Comparison of ENCODE assay signal across 26 cellular contexts in genomic region chr3:56205406-56205805, GRCh38.
"Had no signal": no experiment of that assay in that cellular context is flagged by ENCODE, and none has a peak within 500 bp of the region (broad histone marks: within the 10 kb centered on the region; RNA-seq: fewer than 3 reads in every experiment).

No MANE protein-coding gene starts in this region.

- DNase-seq: activated B cell treated with CpG ODN at 0.5 μM for 24 hours; activated CD4-positive, alpha-beta T cell treated with anti-CD3 and anti-CD28 coated beads, Interleukin-2, amount 50 U/mL, for 1 hour; activated CD8-positive, alpha-beta T cell treated with anti-CD3 and anti-CD28 coated beads for 36 hours; activated gamma-delta T cell treated with Interleukin-2 at 50 U/mL for 16 hours; activated naive CD8-positive, alpha-beta T cell treated with anti-CD3 and anti-CD28 coated beads, Interleukin-2, amount 50 U/mL, for 24 hours; activated T-cell treated with anti-CD3 and anti-CD28 coated beads, Interleukin-2, amount 50 U/mL, for 4 hours; amygdala; effector CD8-positive, alpha-beta T cell; esophagus squamous epithelium; foreskin melanocyte; islet precursor cell; left ventricle myocardium superior; mucosa of descending colon; nephron progenitor cell; ovary; sigmoid colon; stimulated activated CD4-positive, alpha-beta T cell treated with anti-CD3 and anti-CD28 coated beads, Interleukin-15, amount 100 ng/mL, for 24 hours; stimulated activated CD4-positive, alpha-beta T cell treated with anti-CD3 and anti-CD28 coated beads, Interleukin-2, amount 100 ng/mL, for 24 hours; stimulated activated naive B cell treated with anti-CD40 and anti-IgM and Interleukin-4, amounts not matched to agents 10 μg/mL and 1 μg/mL and 100 μg/mL, for 72 hours; stomach; thyroid gland had no signal

- H3K36me3 ChIP-seq: esophagus squamous epithelium, neutrophil, ovary, prostate gland, sigmoid colon, stomach, thyroid gland had no signal

- H3K27ac ChIP-seq: epithelial cell of prostate, esophagus squamous epithelium, neutrophil, ovary, prostate gland, sigmoid colon, stomach, thyroid gland had no signal

- H3K4me1 ChIP-seq: esophagus squamous epithelium, prostate gland, sigmoid colon, stomach, thyroid gland had no signal

- H3K27me3 ChIP-seq: esophagus squamous epithelium, neutrophil, ovary, sigmoid colon, stomach, thyroid gland had no signal

- H3K4me3 ChIP-seq: esophagus squamous epithelium, mucosa of descending colon, ovary, prostate gland, sigmoid colon, smooth muscle cell, stomach, thyroid gland had no signal

- ATAC-seq: activated CD8-positive, alpha-beta T cell treated with anti-CD3 and anti-CD28 coated beads for 36 hours; activated naive CD8-positive, alpha-beta T cell treated with anti-CD3 and anti-CD28 coated beads, Interleukin-2, amount 50 U/mL, for 24 hours; activated T-cell treated with anti-CD3 and anti-CD28 coated beads, Interleukin-2, amount 50 U/mL, for 4 hours; activated T-helper 17 cell treated with anti-CD3 and anti-CD28 coated beads, Interleukin-2, amount 50 U/mL, for 72 hours; left ventricle myocardium superior; mucosa of descending colon; stimulated activated naive B cell treated with anti-CD40 and anti-IgM and Interleukin-4, amounts not matched to agents 10 μg/mL and 1 μg/mL and 100 μg/mL, for 72 hours had no signal

- H3K9me3 ChIP-seq: esophagus squamous epithelium, mucosa of descending colon, neutrophil, ovary, prostate gland, sigmoid colon, stomach, thyroid gland had no signal
